13 cellular contexts compared by ENCODE assay signal in genomic region chr7:129864042-129864441, GRCh38.
DNase-seq lines count a peak whose midpoint lies in the region; ATAC-seq, FAIRE-seq and TF ChIP-seq lines count a peak whose summit lies in the region.
"Had no signal": no experiment of that assay in that cellular context is flagged by ENCODE, and none has a peak within 500 bp of the region (broad histone marks: within the 10 kb centered on the region; RNA-seq: fewer than 3 reads in every experiment).

No MANE protein-coding gene starts in this region.

- peaks cover 8% of the 10 kb centered on the region; the same call in 1 of the 2 replicates for H3F3A ChIP-seq in OCI-LY1 (ENCODE audit: insufficient read depth, low read length)

- TF ChIP-seq CTCF in OCI-LY1 (IDR thresholded peaks at IDR 0.05; ENCODE audit: low read length) (no peak), esophagus squamous epithelium (IDR thresholded peaks at IDR 0.05) (no peak), pancreas (IDR thresholded peaks at IDR 0.05) (no peak)

- no peak for TF ChIP-seq POLR2A in esophagus squamous epithelium (IDR thresholded peaks at IDR 0.05)

- H3K27ac Mint-ChIP-seq in activated naive CD8-positive, alpha-beta T cell treated with anti-CD3 and anti-CD28 coated beads, Interleukin-2, amount 50 U/mL, for 24 hours, result no peak overlapping the region

- peaks cover 55% of the 10 kb centered on the region for H3K79me2 ChIP-seq in OCI-LY1 (ENCODE audit: insufficient read depth, low read length)

- no peaks in the 10 kb centered on the region for H3K27me3 ChIP-seq in OCI-LY1 (ENCODE audit: insufficient read depth, low read length)
- H3K27me3 ChIP-seq in esophagus squamous epithelium, result no peaks in the 10 kb centered on the region
- no peaks in the 10 kb centered on the region for H3K27me3 ChIP-seq in pancreas

- H3K36me3 ChIP-seq in OCI-LY1 (ENCODE audit: insufficient read depth, low read length), result peaks cover 24% of the 10 kb centered on the region; the same call in 1 of the 2 replicates
- peaks cover 0 to 1% (median 0%) of the 10 kb centered on the region in 3 donors for H3K36me3 ChIP-seq in esophagus squamous epithelium
- no peaks in the 10 kb centered on the region for H3K36me3 ChIP-seq in pancreas

- intact Hi-C loops in esophagus squamous epithelium (cut with DNase I) (no loop called here), pancreas (cut with DNase I) (no loop called here)

- no peak overlapping the region for H2AFZ ChIP-seq in OCI-LY1 (ENCODE audit: low read length)

- H3K4me1 ChIP-seq in OCI-LY1 (ENCODE audit: insufficient read depth, low read length, severe bottlenecking) (peaks cover 73% of the 10 kb centered on the region), esophagus squamous epithelium (peaks cover 33 to 83% (median 64%) of the 10 kb centered on the region in 3 donors), pancreas (peaks cover 44 to 75% (median 69%) of the 10 kb centered on the region in 3 donors)

- DNase-seq in AG20443 (ENCODE audit: low spot score) (peak; percentile 46), esophagus squamous epithelium (lab: John Stamatoyannopoulos, UW) (no peak), pancreas (peak in 3 of 6 donors; percentile 64 to 74 (median 69)), hypothalamus (lab: John Stamatoyannopoulos, UW) (no peak)
- DNase-seq in activated effector memory CD4-positive, alpha-beta T cell treated with Interleukin-2 at 50 U/mL for 16 hours, result no peak
- DNase-seq in activated naive CD8-positive, alpha-beta T cell treated with anti-CD3 and anti-CD28 coated beads, Interleukin-2, amount 50 U/mL, for 24 hours, result no peak
- no peak for DNase-seq in activated T-cell treated with anti-CD3 and anti-CD28 coated beads, Interleukin-2, amount 50 U/mL, for 4 hours
- DNase-seq: activated naive CD4-positive, alpha-beta T cell treated with anti-CD3 and anti-CD28 coated beads, Interleukin-2, amount 50 U/mL, for 16 hours; hippocampal formation; midbrain; NCI-H82; retina had no signal

- H3K9me3 ChIP-seq in OCI-LY1 (ENCODE audit: low read length) (no peaks in the 10 kb centered on the region), esophagus squamous epithelium (no peaks in the 10 kb centered on the region), pancreas (no peaks in the 10 kb centered on the region)

- no peak overlapping the region for H3K9ac ChIP-seq in OCI-LY1 (ENCODE audit: low read length)

- no peaks in the 10 kb centered on the region for H3K9me3 Mint-ChIP-seq in activated naive CD8-positive, alpha-beta T cell treated with anti-CD3 and anti-CD28 coated beads, Interleukin-2, amount 50 U/mL, for 24 hours
- no peaks in the 10 kb centered on the region for H3K9me3 Mint-ChIP-seq in activated T-cell treated with anti-CD3 and anti-CD28 coated beads, Interleukin-2, amount 50 U/mL, for 4 hours

- H3K27ac ChIP-seq in OCI-LY1 (ENCODE audit: low read depth, low read length, poor library complexity, severe bottlenecking) (peak overlapping the region; percentile 61), esophagus squamous epithelium (peak overlapping the region; percentile 63 to 78 (median 73)), pancreas (peak overlapping the region; percentile 13 to 87 (median 62))

- H3K4me3 ChIP-seq in OCI-LY1 (ENCODE audit: low read depth, low read length, poor library complexity, severe bottlenecking), result no peak overlapping the region
- no peak overlapping the region for H3K4me3 ChIP-seq in esophagus squamous epithelium
- no peak overlapping the region for H3K4me3 ChIP-seq in pancreas

- peaks cover 49% of the 10 kb centered on the region for H3K4me1 Mint-ChIP-seq in activated naive CD8-positive, alpha-beta T cell treated with anti-CD3 and anti-CD28 coated beads, Interleukin-2, amount 50 U/mL, for 24 hours
- peaks cover 55% of the 10 kb centered on the region for H3K4me1 Mint-ChIP-seq in activated T-cell treated with anti-CD3 and anti-CD28 coated beads, Interleukin-2, amount 50 U/mL, for 4 hours (ENCODE audit: low read depth)

- WGBS in esophagus squamous epithelium, 2 donors, result 11 to 25% methylated on average over 3 of the region's 3 CpGs
- 7 to 8% methylated on average over 3 of the region's 3 CpGs for WGBS in pancreas, 2 donors

- H3K4me2 ChIP-seq in OCI-LY1 (ENCODE audit: low read length), result no peak overlapping the region

- FAIRE-seq in pancreas (lab: Jason Lieb, UNC), result no peak

- H3K4me3 Mint-ChIP-seq in activated naive CD8-positive, alpha-beta T cell treated with anti-CD3 and anti-CD28 coated beads, Interleukin-2, amount 50 U/mL, for 24 hours, result no peak overlapping the region
- H3K4me3 Mint-ChIP-seq in activated T-cell treated with anti-CD3 and anti-CD28 coated beads, Interleukin-2, amount 50 U/mL, for 4 hours, result no peak overlapping the region

- ATAC-seq in pancreas, result peak; percentile 74 to 85 (median 76)
- ATAC-seq in activated naive CD8-positive, alpha-beta T cell treated with anti-CD3 and anti-CD28 coated beads, Interleukin-2, amount 50 U/mL, for 24 hours, result no peak
- no peak for ATAC-seq in activated T-cell treated with anti-CD3 and anti-CD28 coated beads, Interleukin-2, amount 50 U/mL, for 4 hours

- H3K27me3 Mint-ChIP-seq in activated naive CD8-positive, alpha-beta T cell treated with anti-CD3 and anti-CD28 coated beads, Interleukin-2, amount 50 U/mL, for 24 hours, result no peaks in the 10 kb centered on the region
- H3K27me3 Mint-ChIP-seq in activated T-cell treated with anti-CD3 and anti-CD28 coated beads, Interleukin-2, amount 50 U/mL, for 4 hours (ENCODE audit: low read depth), result no peaks in the 10 kb centered on the region

- H3K36me3 Mint-ChIP-seq in activated naive CD8-positive, alpha-beta T cell treated with anti-CD3 and anti-CD28 coated beads, Interleukin-2, amount 50 U/mL, for 24 hours (ENCODE audit: low read depth), result peaks cover 5% of the 10 kb centered on the region
- H3K36me3 Mint-ChIP-seq in activated T-cell treated with anti-CD3 and anti-CD28 coated beads, Interleukin-2, amount 50 U/mL, for 4 hours (ENCODE audit: insufficient read depth), result peaks cover 7% of the 10 kb centered on the region

- no peaks in the 10 kb centered on the region for H3K9me2 ChIP-seq in OCI-LY1 (ENCODE audit: low read depth, low read length)

- no peaks in the 10 kb centered on the region for H4K20me1 ChIP-seq in OCI-LY1 (ENCODE audit: insufficient read depth, low read length)

Comparison
In these comparisons a context has a peak if more than half of its experiments do, and no peak if none do; other contexts are left out.
1. ATAC-seq: peak in pancreas (4 of 4); none in activated naive CD8-positive, alpha-beta T cell treated with anti-CD3 and anti-CD28 coated beads, Interleukin-2, amount 50 U/mL, for 24 hours (single experiment) and activated T-cell treated with anti-CD3 and anti-CD28 coated beads, Interleukin-2, amount 50 U/mL, for 4 hours (0 of 2).
2. Peak in every context shown above with its lines, with median percentiles within 50 percentile points of each other: H3K27ac ChIP-seq.